Comparison of ENCODE assay signal across 25 cellular contexts in the genomic region with DNA sequence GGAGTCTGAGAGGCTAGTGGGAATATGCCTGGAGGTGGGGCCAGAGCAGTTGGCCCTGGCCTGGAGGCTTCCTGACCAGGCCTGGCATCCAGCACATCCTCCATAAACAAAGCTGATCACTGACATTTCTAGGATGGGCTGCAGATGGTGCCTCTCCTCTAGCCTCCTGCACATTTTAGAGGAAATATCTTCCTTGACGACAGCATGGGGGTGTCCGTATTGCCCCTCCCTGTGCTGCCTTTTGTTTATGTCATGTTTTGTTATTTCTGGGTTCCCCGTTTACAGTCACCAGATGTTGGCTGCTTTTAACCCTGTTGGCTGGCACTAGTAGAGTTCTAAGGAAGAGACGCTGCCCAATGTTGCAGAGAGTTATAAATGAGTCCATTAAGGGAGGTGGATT.
"Had no signal": no experiment of that assay in that cellular context is flagged by ENCODE, and none has a peak within 500 bp of the region (broad histone marks: within the 10 kb centered on the region; RNA-seq: fewer than 3 reads in every experiment).

No MANE protein-coding gene starts in this region.

- H3K9me3 Mint-ChIP-seq: natural killer cell treated with Interleukin-12 subunit alpha and Interleukin-12 subunit beta and Interleukin-15 and Interleukin-18, amount 100 ng/mL, for 72 hours had no signal

- H3K36me3 Mint-ChIP-seq: natural killer cell treated with Interleukin-12 subunit alpha and Interleukin-12 subunit beta and Interleukin-15 and Interleukin-18, amount 100 ng/mL, for 72 hours; stimulated activated memory B cell treated with anti-CD40 and anti-IgM and Interleukin-4, amounts not matched to agents 10 μg/mL and 1 μg/mL and 100 μg/mL, for 72 hours had no signal

- H3K27ac ChIP-seq: heart right ventricle, hepatocyte, left ventricle myocardium inferior, pancreas, psoas muscle, right atrium auricular region, right lobe of liver, suprapubic skin, thoracic aorta, tibial artery, upper lobe of right lung had no signal

- H3K79me2 ChIP-seq: hepatocyte had no signal

- H3K27me3 ChIP-seq: hepatocyte, pancreas, right atrium auricular region, right lobe of liver had no signal

- H3K27ac Mint-ChIP-seq: naive thymus-derived CD4-positive, alpha-beta T cell; natural killer cell treated with Interleukin-12 subunit alpha and Interleukin-12 subunit beta and Interleukin-15 and Interleukin-18, amount 100 ng/mL, for 72 hours; stimulated activated memory B cell treated with anti-CD40 and anti-IgM and Interleukin-4, amounts not matched to agents 10 μg/mL and 1 μg/mL and 100 μg/mL, for 72 hours had no signal

- H3K4me3 Mint-ChIP-seq: naive thymus-derived CD4-positive, alpha-beta T cell; natural killer cell treated with Interleukin-12 subunit alpha and Interleukin-12 subunit beta and Interleukin-15 and Interleukin-18, amount 100 ng/mL, for 72 hours; stimulated activated memory B cell treated with anti-CD40 and anti-IgM and Interleukin-4, amounts not matched to agents 10 μg/mL and 1 μg/mL and 100 μg/mL, for 72 hours; stimulated activated naive CD8-positive, alpha-beta T cell treated with anti-CD3 and anti-CD28 coated beads, Interleukin-15, amount 100 ng/mL, for 72 hours had no signal

- H3K4me1 ChIP-seq: heart right ventricle, left ventricle myocardium inferior, pancreas, psoas muscle, right atrium auricular region, right lobe of liver, tibial artery, upper lobe of right lung had no signal

- H3K4me2 ChIP-seq: hepatocyte, smooth muscle cell had no signal

- H3K36me3 ChIP-seq: heart right ventricle, left ventricle myocardium inferior, pancreas, right atrium auricular region, right lobe of liver, suprapubic skin, thoracic aorta, tibial artery, upper lobe of right lung had no signal

- ATAC-seq: heart right ventricle; naive thymus-derived CD4-positive, alpha-beta T cell; natural killer cell treated with Interleukin-12 subunit alpha and Interleukin-12 subunit beta and Interleukin-15 and Interleukin-18, amount 100 ng/mL, for 72 hours; pancreas; psoas muscle; right lobe of liver; stimulated activated memory B cell treated with anti-CD40 and anti-IgM and Interleukin-4, amounts not matched to agents 10 μg/mL and 1 μg/mL and 100 μg/mL, for 72 hours; stimulated activated naive CD8-positive, alpha-beta T cell treated with anti-CD3 and anti-CD28 coated beads, Interleukin-15, amount 100 ng/mL, for 72 hours; upper lobe of right lung had no signal

- DNase-seq: heart right ventricle; islet precursor cell; left ventricle myocardium inferior; naive thymus-derived CD4-positive, alpha-beta T cell; nucleus accumbens; pancreas; psoas muscle; right lobe of liver; stimulated activated CD4-positive, alpha-beta T cell treated with anti-CD3 and anti-CD28 coated beads, Interleukin-1b, Interleukin-23, amount 100 ng/mL, for 48 hours; stimulated activated CD4-positive, alpha-beta T cell treated with anti-CD3 and anti-CD28 coated beads, Interleukin-2, amount 100 ng/mL, for 48 hours; stimulated activated CD4-positive, alpha-beta T cell treated with anti-CD3 and anti-CD28 coated beads, Interleukin-4, amount 100 ng/mL, for 4 hours; stimulated activated CD8-positive, alpha-beta memory T cell treated with anti-CD3 and anti-CD28 coated beads, Interleukin-4, amount 100 ng/mL, for 48 hours; stimulated activated naive CD4-positive, alpha-beta T cell treated with Interleukin-2 at 50 U/mL for 16 hours; stimulated activated naive CD8-positive, alpha-beta T cell treated with anti-CD3 and anti-CD28 coated beads, Interleukin-15, amount 100 ng/mL, for 72 hours; tibial artery; trophoblast cell; upper lobe of right lung had no signal

- H2AFZ ChIP-seq: hepatocyte had no signal

- H3K9me3 ChIP-seq: pancreas, psoas muscle, right lobe of liver, suprapubic skin, thoracic aorta, upper lobe of right lung had no signal

- H3K4me3 ChIP-seq: heart right ventricle, hepatocyte, left ventricle myocardium inferior, lung, pancreas, psoas muscle, right atrium auricular region, right lobe of liver, smooth muscle cell, suprapubic skin, thoracic aorta, tibial artery, upper lobe of right lung had no signal

- H3K4me1 Mint-ChIP-seq: naive thymus-derived CD4-positive, alpha-beta T cell; stimulated activated memory B cell treated with anti-CD40 and anti-IgM and Interleukin-4, amounts not matched to agents 10 μg/mL and 1 μg/mL and 100 μg/mL, for 72 hours; stimulated activated naive CD8-positive, alpha-beta T cell treated with anti-CD3 and anti-CD28 coated beads, Interleukin-15, amount 100 ng/mL, for 72 hours had no signal
